Comparison of ENCODE assay signal across 15 cellular contexts in the genomic region with DNA sequence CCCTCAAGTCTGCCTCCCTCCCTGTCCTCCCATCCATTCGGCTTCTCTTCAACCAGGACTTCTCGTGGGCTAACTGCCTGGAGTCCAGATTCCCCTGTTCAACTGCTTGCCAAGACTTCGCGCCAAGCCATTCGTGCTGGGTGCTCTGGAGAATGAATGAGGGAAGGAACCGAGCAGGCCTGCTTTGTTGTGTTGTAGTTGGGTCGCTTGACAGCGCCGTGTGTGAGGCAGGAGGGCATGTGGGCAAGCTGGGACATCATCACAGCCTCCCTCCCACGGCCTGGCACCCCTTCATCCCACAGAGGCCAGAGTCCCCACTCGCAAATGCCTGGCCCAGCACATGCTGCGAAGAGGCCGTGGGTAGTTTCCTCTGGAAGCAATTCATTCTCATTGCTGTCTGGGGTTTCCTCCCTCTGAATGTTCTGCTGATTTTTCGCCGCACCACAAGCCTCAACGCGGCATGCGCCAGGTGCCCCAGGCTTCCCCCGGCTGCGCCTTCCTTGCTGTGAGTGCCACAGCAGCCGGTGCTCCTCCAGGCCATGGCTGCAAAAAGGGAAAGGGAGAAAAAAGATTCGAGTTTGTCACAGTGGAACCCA.
DNase-seq lines count a peak whose midpoint lies in the region; ATAC-seq and TF ChIP-seq lines count a peak whose summit lies in the region.
"Had no signal": no experiment of that assay in that cellular context is flagged by ENCODE, and none has a peak within 500 bp of the region (broad histone marks: within the 10 kb centered on the region; RNA-seq: fewer than 3 reads in every experiment).

No MANE protein-coding gene starts in this region.

- CTCF ChIA-PET in activated CD8-positive, alpha-beta T cell treated with anti-CD3 and anti-CD28 coated beads, Interleukin-2, amount 10 ng/mL, durations not matched to agents 7 days and 5 days (lab: Charles Lee), result no interaction called here
- CTCF ChIA-PET in A673 (lab: Charles Lee), result no interaction called here

- no peaks in the 10 kb centered on the region for H3K36me3 Mint-ChIP-seq in activated CD8-positive, alpha-beta T cell treated with anti-CD3 and anti-CD28 coated beads, Interleukin-2, amount 10 ng/mL, durations not matched to agents 7 days and 5 days (ENCODE audit: low read depth)
- H3K36me3 Mint-ChIP-seq in progenitor cell of endocrine pancreas (ENCODE audit: insufficient read depth), result no peaks in the 10 kb centered on the region
- H3K36me3 Mint-ChIP-seq: activated naive CD4-positive, alpha-beta T cell treated with anti-CD3 and anti-CD28 coated beads, Interleukin-2, amount 50 U/mL, for 24 hours had no signal

- no peaks in the 10 kb centered on the region for H3K36me3 ChIP-seq in esophagus squamous epithelium
- no peaks in the 10 kb centered on the region for H3K36me3 ChIP-seq in psoas muscle (ENCODE audit: insufficient read depth in 1 of 2, low read depth in 1 of 2)
- H3K36me3 ChIP-seq in A673 (ENCODE audit: insufficient read depth, low read length, poor library complexity, severe bottlenecking), result no peaks in the 10 kb centered on the region
- H3K36me3 ChIP-seq: tibial nerve had no signal

- peak overlapping the region; percentile 50 for H3K4me3 Mint-ChIP-seq in activated CD8-positive, alpha-beta T cell treated with anti-CD3 and anti-CD28 coated beads, Interleukin-2, amount 10 ng/mL, durations not matched to agents 7 days and 5 days
- no peak overlapping the region for H3K4me3 Mint-ChIP-seq in progenitor cell of endocrine pancreas (ENCODE audit: low read depth)
- H3K4me3 Mint-ChIP-seq: activated naive CD4-positive, alpha-beta T cell treated with anti-CD3 and anti-CD28 coated beads, Interleukin-2, amount 50 U/mL, for 24 hours had no signal

- H3K4me1 Mint-ChIP-seq in activated CD8-positive, alpha-beta T cell treated with anti-CD3 and anti-CD28 coated beads, Interleukin-2, amount 10 ng/mL, durations not matched to agents 7 days and 5 days (ENCODE audit: low read depth), result peaks cover 27% of the 10 kb centered on the region
- peaks cover 6% of the 10 kb centered on the region for H3K4me1 Mint-ChIP-seq in progenitor cell of endocrine pancreas (ENCODE audit: low read depth)

- POLR2A ChIA-PET in activated CD8-positive, alpha-beta T cell treated with anti-CD3 and anti-CD28 coated beads, Interleukin-2, amount 10 ng/mL, durations not matched to agents 7 days and 5 days (lab: Charles Lee), result no interaction called here
- POLR2A ChIA-PET in A673 (lab: Charles Lee; ENCODE audit: low non-redundant PET), result no interaction called here

- peaks cover 6% of the 10 kb centered on the region for H3K9me3 Mint-ChIP-seq in activated CD8-positive, alpha-beta T cell treated with anti-CD3 and anti-CD28 coated beads, Interleukin-2, amount 10 ng/mL, durations not matched to agents 7 days and 5 days (ENCODE audit: insufficient read depth)
- peaks cover 4% of the 10 kb centered on the region for H3K9me3 Mint-ChIP-seq in progenitor cell of endocrine pancreas (ENCODE audit: low read depth)
- H3K9me3 Mint-ChIP-seq: activated naive CD4-positive, alpha-beta T cell treated with anti-CD3 and anti-CD28 coated beads, Interleukin-2, amount 50 U/mL, for 24 hours had no signal

- no TSS peak for BruUV-seq in A673 (replicated peaks; lab: Mats Ljungman, UMichigan)

- intact Hi-C loops in esophagus squamous epithelium (cut with DNase I), result no loop called here
- intact Hi-C loops in psoas muscle (cut with DNase I), result no loop called here
- intact Hi-C loops in A673 (cut with micrococcal nuclease; ENCODE audit: unreplicated experiment), result no loop called here

- no peak for TF ChIP-seq POLR2A in esophagus squamous epithelium (IDR thresholded peaks at IDR 0.05)

- peak overlapping the region in 1 of 4 donors; percentile 18 for H3K4me3 ChIP-seq in esophagus squamous epithelium
- no peak overlapping the region for H3K4me3 ChIP-seq in psoas muscle
- H3K4me3 ChIP-seq in A673 (ENCODE audit: low read depth, low read length, poor library complexity, severe bottlenecking), result no peak overlapping the region
- H3K4me3 ChIP-seq: coronary artery, tibial nerve had no signal

- 8 to 20% methylated on average over 2 to 9 of the region's 22 CpGs for WGBS in esophagus squamous epithelium, 2 donors
- WGBS in psoas muscle, 3 donors, result 37 to 62% (median 40%) methylated on average over 22 of the region's 22 CpGs

- H3K4me1 ChIP-seq in esophagus squamous epithelium (peaks cover 0 to 33% (median 12%) of the 10 kb centered on the region in 3 donors), psoas muscle (peaks cover 12% of the 10 kb centered on the region), A673 (ENCODE audit: insufficient read depth, low read length, poor library complexity, severe bottlenecking) (no peaks in the 10 kb centered on the region)

- H3K27me3 Mint-ChIP-seq in activated CD8-positive, alpha-beta T cell treated with anti-CD3 and anti-CD28 coated beads, Interleukin-2, amount 10 ng/mL, durations not matched to agents 7 days and 5 days (ENCODE audit: low read depth), result peaks cover 5% of the 10 kb centered on the region
- H3K27me3 Mint-ChIP-seq in progenitor cell of endocrine pancreas, result peaks cover 46% of the 10 kb centered on the region

- TF ChIP-seq CTCF in esophagus squamous epithelium (IDR thresholded peaks at IDR 0.05) (no peak), psoas muscle (IDR thresholded peaks at IDR 0.05) (no peak), progenitor cell of endocrine pancreas (IDR thresholded peaks at IDR 0.05; ENCODE audit: unreplicated experiment) (no peak), A673 (conservative IDR thresholded peaks at IDR 0.05; ENCODE audit: low read depth, low read length) (no peak)

- ATAC-seq in GM19395 (IDR thresholded peaks at IDR 0.05; ENCODE audit: unreplicated experiment) (peak; percentile 63), psoas muscle (peak in 1 of 4 donors; percentile 21), GM18502 (IDR thresholded peaks at IDR 0.05; ENCODE audit: poor library complexity, unreplicated experiment) (no peak), HG02973 (IDR thresholded peaks at IDR 0.05; ENCODE audit: unreplicated experiment) (no peak)
- peak; percentile 67 for ATAC-seq in activated CD8-positive, alpha-beta T cell treated with anti-CD3 and anti-CD28 coated beads, Interleukin-2, amount 10 ng/mL, durations not matched to agents 7 days and 5 days

- H3K27me3 ChIP-seq in esophagus squamous epithelium (no peaks in the 10 kb centered on the region), psoas muscle (ENCODE audit: insufficient read depth in 3 of 3, low read length in 2 of 3) (no peaks in the 10 kb centered on the region), A673 (replicated peaks; ENCODE audit: insufficient read depth, low read depth, low read length, poor library complexity) (no peaks in the 10 kb centered on the region)
- H3K27me3 ChIP-seq: tibial nerve had no signal

- H3K9me3 ChIP-seq in esophagus squamous epithelium (peaks cover 0 to 4% (median 0%) of the 10 kb centered on the region in 3 donors), psoas muscle (no peaks in the 10 kb centered on the region), A673 (ENCODE audit: low read depth, low read length, poor library complexity, severe bottlenecking) (no peaks in the 10 kb centered on the region)

- peak overlapping the region; percentile 86 for H3K27ac Mint-ChIP-seq in activated CD8-positive, alpha-beta T cell treated with anti-CD3 and anti-CD28 coated beads, Interleukin-2, amount 10 ng/mL, durations not matched to agents 7 days and 5 days
- H3K27ac Mint-ChIP-seq in progenitor cell of endocrine pancreas, result no peak overlapping the region
- H3K27ac Mint-ChIP-seq: activated naive CD4-positive, alpha-beta T cell treated with anti-CD3 and anti-CD28 coated beads, Interleukin-2, amount 50 U/mL, for 24 hours had no signal

- H3K27ac ChIP-seq in esophagus squamous epithelium, result peak overlapping the region; percentile 21 to 71 (median 43)
- peak overlapping the region; percentile 32 for H3K27ac ChIP-seq in psoas muscle
- no peak overlapping the region for H3K27ac ChIP-seq in A673 (ENCODE audit: low read depth, low read length, poor library complexity, severe bottlenecking)
- H3K27ac ChIP-seq: coronary artery had no signal

- peak; percentile 33 for DNase-seq in activated CD8-positive, alpha-beta T cell treated with anti-CD3 and anti-CD28 coated beads, Interleukin-2, amount 10 ng/mL, durations not matched to agents 7 days and 5 days
- DNase-seq in esophagus squamous epithelium (lab: John Stamatoyannopoulos, UW), result no peak
- DNase-seq in psoas muscle, result no peak
- no peak for DNase-seq in progenitor cell of endocrine pancreas (ENCODE audit: low spot score, unreplicated experiment)
- DNase-seq in A673 (ENCODE audit: low spot score), result no peak
- DNase-seq: Calu3, foreskin fibroblast, GOT3, MM.1S had no signal

Comparison
In these comparisons a context has a peak if more than half of its experiments do, and no peak if none do; other contexts are left out.
1. ATAC-seq: peak in GM19395 (single experiment) and activated CD8-positive, alpha-beta T cell treated with anti-CD3 and anti-CD28 coated beads, Interleukin-2, amount 10 ng/mL, durations not matched to agents 7 days and 5 days (single experiment); none in GM18502 (single experiment) and HG02973 (single experiment).